In genomic region chr5:99019812-99020697, GRCh38 we compare ENCODE assay signal across 8 cellular contexts.
DNase-seq lines count a peak whose midpoint lies in the region; ATAC-seq and TF ChIP-seq lines count a peak whose summit lies in the region.

No MANE protein-coding gene starts in this region.

- peak; percentile 73 for ATAC-seq in GM21381 (IDR thresholded peaks at IDR 0.05; ENCODE audit: unreplicated experiment)

- H3K4me3 ChIP-seq in ACC112 (ENCODE audit: low read depth, low read length) = peak overlapping the region; percentile 8; the same call in 1 of the 2 replicates
- no peak overlapping the region for H3K4me3 ChIP-seq in stomach
- no peak overlapping the region for H3K4me3 ChIP-seq in spleen

- peaks cover 16% of the 10 kb centered on the region for H3K4me1 ChIP-seq in ACC112 (ENCODE audit: control insufficient read depth, insufficient read depth, low read length, unreplicated experiment)
- H3K4me1 ChIP-seq in stomach = peaks cover 8 to 29% (median 14%) of the 10 kb centered on the region in 4 donors
- peaks cover 0 to 15% (median 1%) of the 10 kb centered on the region in 6 donors for H3K4me1 ChIP-seq in spleen

- WGBS in stomach, 5 donors = 7 to 31% (median 17%) methylated on average over 3 of the region's 3 CpGs
- 47 to 58% (median 54%) methylated on average over 3 of the region's 3 CpGs for WGBS in spleen, 5 donors

- peak overlapping the region; percentile 0 for H2AFZ ChIP-seq in ACC112 (ENCODE audit: low read length, unreplicated experiment)

- no peaks in the 10 kb centered on the region for H3K36me3 ChIP-seq in ACC112 (ENCODE audit: insufficient read depth, low read length)
- no peaks in the 10 kb centered on the region for H3K36me3 ChIP-seq in stomach
- H3K36me3 ChIP-seq in spleen = no peaks in the 10 kb centered on the region

- intact Hi-C loops in stomach (cut with DNase I; ENCODE audit: low total_unique reads) = no loop called here
- intact Hi-C loops in spleen (cut with DNase I; ENCODE audit: low total_unique reads) = no loop called here

- H3K9me3 ChIP-seq in stomach (no peaks in the 10 kb centered on the region), spleen (no peaks in the 10 kb centered on the region)

- no peaks in the 10 kb centered on the region for H3K27me3 ChIP-seq in ACC112 (ENCODE audit: insufficient read depth, low read length)
- no peaks in the 10 kb centered on the region for H3K27me3 ChIP-seq in stomach
- no peaks in the 10 kb centered on the region for H3K27me3 ChIP-seq in spleen (replicated peaks in 1 of 7)

- H3K27ac ChIP-seq in ACC112 (ENCODE audit: low read depth, low read length) (peak overlapping the region; percentile 18), stomach (peak overlapping the region in 3 of 5 donors; percentile 1 to 53 (median 27)), spleen (no peak overlapping the region)

- no peak for TF ChIP-seq POLR2A in stomach (IDR thresholded peaks at IDR 0.05)
- no peak for TF ChIP-seq POLR2A in spleen (IDR thresholded peaks at IDR 0.05)

- no peaks in the 10 kb centered on the region for H3K79me2 ChIP-seq in ACC112 (ENCODE audit: control insufficient read depth, insufficient read depth, low read length, unreplicated experiment)

- DNase-seq in NCI-H1048 (lab: John Stamatoyannopoulos, UW) = peak; percentile 75
- DNase-seq in dermis blood vessel endothelial cell = peak; percentile 93
- no peak for DNase-seq in stomach
- DNase-seq in spleen = no peak
- DNase-seq in stimulated activated CD4-positive, alpha-beta T cell treated with anti-CD3 and anti-CD28 coated beads, Interleukin-1b, Interleukin-23, amount 100 ng/mL, for 48 hours = no peak
- no peak for DNase-seq in inferior parietal cortex (ENCODE audit: extremely low spot score)

- no peak for TF ChIP-seq CTCF in stomach (IDR thresholded peaks at IDR 0.05)
- no peak for TF ChIP-seq CTCF in spleen (IDR thresholded peaks at IDR 0.05 in 8 of 11, conservative IDR thresholded peaks at IDR 0.05 in 3 of 11)

- no peak for TF ChIP-seq EP300 in stomach (IDR thresholded peaks at IDR 0.05)

Comparison
In these comparisons a context has a peak if more than half of its experiments do, and no peak if none do; other contexts are left out.
1. H3K27ac ChIP-seq: peak in ACC112 (single experiment) and stomach (3 of 5); none in spleen (0 of 8).
2. DNase-seq: peak in NCI-H1048 (single experiment) and dermis blood vessel endothelial cell (single experiment); none in stomach (single experiment), spleen (single experiment), stimulated activated CD4-positive, alpha-beta T cell treated with anti-CD3 and anti-CD28 coated beads, Interleukin-1b, Interleukin-23, amount 100 ng/mL, for 48 hours (single experiment) and inferior parietal cortex (single experiment).